In genomic region chr5:81075041-81075440, GRCh38 we compare ENCODE assay signal across 29 cellular contexts.
"Had no signal": no experiment of that assay in that cellular context is flagged by ENCODE, and none has a peak within 500 bp of the region (broad histone marks: within the 10 kb centered on the region; RNA-seq: fewer than 3 reads in every experiment).

No MANE protein-coding gene starts in this region.

- H3K9me3 ChIP-seq: suprapubic skin, testis, thoracic aorta, thyroid gland, transverse colon, upper lobe of right lung, uterus, vagina had no signal

- FAIRE-seq: urothelium cell line had no signal

- H3K36me3 Mint-ChIP-seq: stimulated activated memory B cell treated with anti-CD40 and anti-IgM and Interleukin-4, amounts not matched to agents 10 μg/mL and 1 μg/mL and 100 μg/mL, for 72 hours; stimulated activated naive B cell treated with anti-CD40 and anti-IgM and Interleukin-4, amounts not matched to agents 10 μg/mL and 1 μg/mL and 100 μg/mL, for 72 hours; type B pancreatic cell had no signal

- H3K4me3 ChIP-seq: stomach, suprapubic skin, testis, thoracic aorta, thyroid gland, tibial artery, tibial nerve, transverse colon, upper lobe of left lung, upper lobe of right lung, uterus, vagina had no signal

- H3K27me3 Mint-ChIP-seq: stimulated activated memory B cell treated with anti-CD40 and anti-IgM and Interleukin-4, amounts not matched to agents 10 μg/mL and 1 μg/mL and 100 μg/mL, for 72 hours; stimulated activated naive B cell treated with anti-CD40 and anti-IgM and Interleukin-4, amounts not matched to agents 10 μg/mL and 1 μg/mL and 100 μg/mL, for 72 hours; stimulated activated naive CD8-positive, alpha-beta T cell treated with anti-CD3 and anti-CD28 coated beads, Interleukin-15, amount 100 ng/mL, for 72 hours; stimulated activated naive CD8-positive, alpha-beta T cell treated with anti-CD3 and anti-CD28 coated beads, Interleukin-15, Interleukin-2, amounts not matched to agents 100 ng/mL and 50 ng/mL, for 24 hours; type B pancreatic cell had no signal

- H3K4me3 Mint-ChIP-seq: stimulated activated effector memory CD8-positive, alpha-beta T cell treated with anti-CD3 and anti-CD28 coated beads, Interleukin-12 subunit alpha, Interleukin-12 subunit beta, amount 100 ng/mL, for 72 hours; stimulated activated memory B cell treated with anti-CD40 and anti-IgM and Interleukin-4, amounts not matched to agents 10 μg/mL and 1 μg/mL and 100 μg/mL, for 72 hours; stimulated activated naive B cell treated with anti-CD40 and anti-IgM and Interleukin-4, amounts not matched to agents 10 μg/mL and 1 μg/mL and 100 μg/mL, for 72 hours; stimulated activated naive CD8-positive, alpha-beta T cell treated with anti-CD3 and anti-CD28 coated beads, Interleukin-15, amount 100 ng/mL, for 72 hours; stimulated activated naive CD8-positive, alpha-beta T cell treated with anti-CD3 and anti-CD28 coated beads, Interleukin-15, Interleukin-2, amounts not matched to agents 100 ng/mL and 50 ng/mL, for 24 hours; type B pancreatic cell had no signal

- DNase-seq: stimulated activated CD4-positive, alpha-beta T cell treated with anti-CD3 and anti-CD28 coated beads, Interleukin-2, amount 100 ng/mL, for 48 hours; stimulated activated CD4-positive, alpha-beta T cell treated with anti-CD3 and anti-CD28 coated beads, Interleukin-4, amount 100 ng/mL, for 1 hour; stimulated activated CD4-positive, alpha-beta T cell treated with anti-CD3 and anti-CD28 coated beads, Interleukin-4, amount 100 ng/mL, for 24 hours; stimulated activated CD4-positive, alpha-beta T cell treated with anti-CD3 and anti-CD28 coated beads, Interleukin-4, amount 100 ng/mL, for 4 hours; stimulated activated CD8-positive, alpha-beta memory T cell treated with anti-CD3 and anti-CD28 coated beads, Interleukin-4, amount 100 ng/mL, for 48 hours; stimulated activated naive B cell treated with anti-CD40 and anti-IgM and Interleukin-4, amounts not matched to agents 10 μg/mL and 1 μg/mL and 100 μg/mL, for 72 hours; stimulated activated naive CD4-positive, alpha-beta T cell; stimulated activated naive CD4-positive, alpha-beta T cell treated with Interleukin-2 at 50 U/mL for 16 hours; stimulated activated naive CD8-positive, alpha-beta T cell treated with anti-CD3 and anti-CD28 coated beads, Interleukin-15, amount 100 ng/mL, for 72 hours; stimulated activated naive CD8-positive, alpha-beta T cell treated with anti-CD3 and anti-CD28 coated beads, Interleukin-15, Interleukin-2, amounts not matched to agents 100 U/mL and 50 U/mL, for 24 hours; stomach; substantia nigra; testis; thyroid gland; tibial artery; transverse colon; trophoblast cell; upper lobe of right lung; uterus had no signal

- ATAC-seq: stimulated activated effector memory CD8-positive, alpha-beta T cell treated with anti-CD3 and anti-CD28 coated beads, Interleukin-12 subunit alpha, Interleukin-12 subunit beta, amount 100 ng/mL, for 72 hours; stimulated activated memory B cell treated with anti-CD40 and anti-IgM and Interleukin-4, amounts not matched to agents 10 μg/mL and 1 μg/mL and 100 μg/mL, for 72 hours; stimulated activated naive B cell treated with anti-CD40 and anti-IgM and Interleukin-4, amounts not matched to agents 10 μg/mL and 1 μg/mL and 100 μg/mL, for 72 hours; stimulated activated naive CD8-positive, alpha-beta T cell treated with anti-CD3 and anti-CD28 coated beads, Interleukin-15, amount 100 ng/mL, for 72 hours; stimulated activated naive CD8-positive, alpha-beta T cell treated with anti-CD3 and anti-CD28 coated beads, Interleukin-15, Interleukin-2, amounts not matched to agents 100 U/mL and 50 U/mL, for 24 hours; upper lobe of right lung had no signal

- H3K9me3 Mint-ChIP-seq: stimulated activated memory B cell treated with anti-CD40 and anti-IgM and Interleukin-4, amounts not matched to agents 10 μg/mL and 1 μg/mL and 100 μg/mL, for 72 hours; stimulated activated naive CD8-positive, alpha-beta T cell treated with anti-CD3 and anti-CD28 coated beads, Interleukin-15, amount 100 ng/mL, for 72 hours; type B pancreatic cell had no signal

- H3K4me1 Mint-ChIP-seq: stimulated activated effector memory CD8-positive, alpha-beta T cell treated with anti-CD3 and anti-CD28 coated beads, Interleukin-12 subunit alpha, Interleukin-12 subunit beta, amount 100 ng/mL, for 72 hours; stimulated activated memory B cell treated with anti-CD40 and anti-IgM and Interleukin-4, amounts not matched to agents 10 μg/mL and 1 μg/mL and 100 μg/mL, for 72 hours; stimulated activated naive B cell treated with anti-CD40 and anti-IgM and Interleukin-4, amounts not matched to agents 10 μg/mL and 1 μg/mL and 100 μg/mL, for 72 hours; stimulated activated naive CD8-positive, alpha-beta T cell treated with anti-CD3 and anti-CD28 coated beads, Interleukin-15, amount 100 ng/mL, for 72 hours had no signal

- H3K36me3 ChIP-seq: suprapubic skin, thoracic aorta, tibial artery, transverse colon, upper lobe of left lung, upper lobe of right lung, uterus, vagina had no signal

- H3K27ac Mint-ChIP-seq: stimulated activated effector memory CD8-positive, alpha-beta T cell treated with anti-CD3 and anti-CD28 coated beads, Interleukin-12 subunit alpha, Interleukin-12 subunit beta, amount 100 ng/mL, for 72 hours; stimulated activated memory B cell treated with anti-CD40 and anti-IgM and Interleukin-4, amounts not matched to agents 10 μg/mL and 1 μg/mL and 100 μg/mL, for 72 hours; stimulated activated naive B cell treated with anti-CD40 and anti-IgM and Interleukin-4, amounts not matched to agents 10 μg/mL and 1 μg/mL and 100 μg/mL, for 72 hours; stimulated activated naive CD8-positive, alpha-beta T cell treated with anti-CD3 and anti-CD28 coated beads, Interleukin-15, amount 100 ng/mL, for 72 hours; stimulated activated naive CD8-positive, alpha-beta T cell treated with anti-CD3 and anti-CD28 coated beads, Interleukin-15, Interleukin-2, amounts not matched to agents 100 ng/mL and 50 ng/mL, for 24 hours; type B pancreatic cell had no signal

- H3K4me1 ChIP-seq: stomach, suprapubic skin, testis, thyroid gland, tibial artery, tibial nerve, transverse colon, upper lobe of left lung, upper lobe of right lung, uterus, vagina had no signal

- H3K27me3 ChIP-seq: stomach, suprapubic skin, testis, thyroid gland, tibial artery, tibial nerve, transverse colon, upper lobe of left lung, upper lobe of right lung, uterus, vagina had no signal

- H3K27ac ChIP-seq: stomach, suprapubic skin, testis, thoracic aorta, thyroid gland, tibial artery, tibial nerve, transverse colon, upper lobe of left lung, upper lobe of right lung, uterus, vagina had no signal
